ENCODE assay signal across 13 cellular contexts in the genomic region with DNA sequence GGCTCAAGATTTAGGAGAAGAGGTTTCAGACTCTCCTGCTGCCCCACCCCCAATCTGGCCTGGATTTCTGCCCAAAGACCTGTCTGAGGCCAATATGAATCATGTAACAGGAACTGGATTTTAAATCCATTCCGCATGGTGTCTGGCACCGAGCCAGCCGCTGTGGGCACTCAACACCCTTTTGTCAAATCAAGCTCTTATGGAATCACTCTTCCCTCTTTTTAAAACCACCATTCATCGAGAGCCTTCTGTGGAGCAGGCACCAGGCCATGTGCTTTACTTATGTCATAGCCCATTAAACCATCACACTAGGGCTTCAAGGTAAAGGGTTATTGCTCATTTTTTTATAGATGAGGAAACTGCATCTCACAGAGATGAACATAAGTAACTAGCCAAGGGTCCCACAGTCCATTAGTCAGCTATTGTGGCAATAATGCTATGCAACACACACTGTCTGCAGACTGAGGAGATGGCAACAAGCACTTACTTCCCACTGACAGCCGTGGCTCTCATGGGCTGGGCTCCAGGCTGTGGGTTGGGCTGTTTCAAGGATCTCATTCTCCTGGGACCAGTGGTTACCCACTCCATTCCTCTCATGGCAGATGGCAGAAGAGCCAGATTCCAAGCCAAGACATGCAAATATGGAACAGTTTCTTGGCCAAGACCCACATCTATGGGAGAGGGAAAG.
DNase-seq lines count a peak whose midpoint lies in the region; ATAC-seq and TF ChIP-seq lines count a peak whose summit lies in the region.
"Had no signal": no experiment of that assay in that cellular context is flagged by ENCODE, and none has a peak within 500 bp of the region (broad histone marks: within the 10 kb centered on the region; RNA-seq: fewer than 3 reads in every experiment).

No MANE protein-coding gene starts in this region.

- H3K9me3 ChIP-seq in HAP-1 (no peaks in the 10 kb centered on the region), upper lobe of left lung (no peaks in the 10 kb centered on the region), trophoblast cell (ENCODE audit: insufficient read depth, low read depth, low read length) (peaks cover 2% of the 10 kb centered on the region)
- H3K9me3 ChIP-seq: left lung had no signal

- no peak overlapping the region for H3K23ac ChIP-seq in trophoblast cell (ENCODE audit: low read length)

- TF ChIP-seq POLR2A in upper lobe of left lung (IDR thresholded peaks at IDR 0.05) = no peak

- ATAC-seq in upper lobe of left lung (ENCODE audit: low FRiP score in 2 of 2) = no peak
- ATAC-seq: left lung had no signal

- no peak overlapping the region for H2AK5ac ChIP-seq in trophoblast cell (ENCODE audit: low read length)

- H3K18ac ChIP-seq in trophoblast cell (ENCODE audit: low read length) = no peak overlapping the region

- no peak overlapping the region for H3K14ac ChIP-seq in trophoblast cell (ENCODE audit: low read length)

- no peaks in the 10 kb centered on the region for H3K79me2 ChIP-seq in trophoblast cell (ENCODE audit: control insufficient read depth, insufficient read depth, low read length, poor library complexity)

- H4K91ac ChIP-seq in trophoblast cell (ENCODE audit: low read depth, low read length) = no peak overlapping the region

- H2BK12ac ChIP-seq in trophoblast cell (ENCODE audit: low read length) = no peak overlapping the region

- TF ChIP-seq EP300 in upper lobe of left lung (IDR thresholded peaks at IDR 0.05) = no peak

- H3K79me1 ChIP-seq in trophoblast cell (ENCODE audit: low read length) = no peaks in the 10 kb centered on the region

- H3K9ac ChIP-seq in trophoblast cell (ENCODE audit: low read length) = no peak overlapping the region

- H2BK5ac ChIP-seq in trophoblast cell (ENCODE audit: low read depth, low read length, poor library complexity) = no peak overlapping the region

- no peak overlapping the region for H2BK120ac ChIP-seq in trophoblast cell (ENCODE audit: insufficient read depth, low read length, poor library complexity)

- no peak overlapping the region for H3K4ac ChIP-seq in trophoblast cell (ENCODE audit: low read depth, low read length)

- H3K4me1 ChIP-seq in HAP-1 = no peaks in the 10 kb centered on the region
- no peaks in the 10 kb centered on the region for H3K4me1 ChIP-seq in upper lobe of left lung
- H3K4me1 ChIP-seq in trophoblast cell (ENCODE audit: control insufficient read depth in 1 of 2, insufficient read depth in 2 of 2, low read length in 2 of 2) = no peaks in the 10 kb centered on the region
- H3K4me1 ChIP-seq: left lung had no signal

- H3K27ac ChIP-seq in upper lobe of left lung = no peak overlapping the region
- H3K27ac ChIP-seq in trophoblast cell (ENCODE audit: low read depth, low read length) = no peak overlapping the region
- H3K27ac ChIP-seq: left lung had no signal

- H3K4me3 ChIP-seq in foreskin fibroblast (ENCODE audit: low read depth in 1 of 2, low read length in 2 of 2) (no peak overlapping the region), HAP-1 (no peak overlapping the region), upper lobe of left lung (no peak overlapping the region), trophoblast cell (ENCODE audit: low read depth, low read length) (no peak overlapping the region)
- H3K4me3 ChIP-seq: left lung had no signal

- no peak overlapping the region for H2AFZ ChIP-seq in trophoblast cell (ENCODE audit: insufficient read depth, low read length, poor library complexity)

- in situ Hi-C loops in HAP-1 (cut with MboI; ENCODE audit: low sequenced_read_pairs) = no loop called here

- no peak overlapping the region for H4K8ac ChIP-seq in trophoblast cell (ENCODE audit: low read depth, low read length)

- H4K12ac ChIP-seq in trophoblast cell (ENCODE audit: low read depth, low read length) = no peak overlapping the region

- no peaks in the 10 kb centered on the region for H3K36me3 ChIP-seq in HAP-1 (replicated peaks)
- H3K36me3 ChIP-seq in upper lobe of left lung = no peaks in the 10 kb centered on the region
- no peaks in the 10 kb centered on the region for H3K36me3 ChIP-seq in trophoblast cell (ENCODE audit: control insufficient read depth in 1 of 2, insufficient read depth in 2 of 2, low read length in 2 of 2)
- H3K36me3 ChIP-seq: left lung had no signal

- H3K4me2 ChIP-seq in trophoblast cell (ENCODE audit: low read length) = no peak overlapping the region

- TF ChIP-seq CTCF in foreskin fibroblast (IDR thresholded peaks at IDR 0.05; ENCODE audit: low read depth, low read length) = no peak
- no peak for TF ChIP-seq CTCF in upper lobe of left lung (IDR thresholded peaks at IDR 0.05)

- H3K27me3 ChIP-seq in HAP-1 (ENCODE audit: low read depth) (no peaks in the 10 kb centered on the region), upper lobe of left lung (no peaks in the 10 kb centered on the region), trophoblast cell (ENCODE audit: insufficient read depth, low read length) (no peaks in the 10 kb centered on the region)

- DNase-seq in DMS79 (lab: John Stamatoyannopoulos, UW) (peak; percentile 98), NCI-H1105 treated with DMSO at 0.1 percent for 48 hours (lab: John Stamatoyannopoulos, UW) (peak; percentile 94), RPMI8226 (peak; percentile 56), foreskin fibroblast (peak; percentile 12 to 46), HAP-1 (ENCODE audit: low spot score in 2 of 2) (no peak), GDM1 (lab: John Stamatoyannopoulos, UW) (no peak), upper lobe of left lung (no peak), trophoblast cell (no peak)
- DNase-seq: activated CD4-positive, alpha-beta T cell treated with anti-CD3 and anti-CD28 coated beads, Interleukin-2, amount 10 ng/mL, durations not matched to agents 24 days and 14 days; foreskin melanocyte; left lung; NCI-H526; SW 1271 had no signal

- WGBS in upper lobe of left lung, 2 donors = 66% methylated on average over 4 to 5 of the region's 5 CpGs
- WGBS in trophoblast cell (ENCODE audit: extremely low coverage, insufficient coverage, insufficient read length) = no CpG with 5 or more reads among the region's 5 CpGs

Comparison
In these comparisons a context has a peak if more than half of its experiments do, and no peak if none do; other contexts are left out.
1. DNase-seq: peak in DMS79 (single experiment), NCI-H1105 treated with DMSO at 0.1 percent for 48 hours (single experiment), RPMI8226 (single experiment) and foreskin fibroblast (2 of 2); none in HAP-1 (0 of 2), GDM1 (single experiment), upper lobe of left lung (0 of 2) and trophoblast cell (0 of 2).